In genomic region chr11:69293087-69293486, GRCh38 we compare ENCODE assay signal across 14 cellular contexts. TPM values are rescaled to one million over a fixed set of nuclear protein-coding genes. Genes with fewer than 3 reads are reported as not detected.
DNase-seq lines count a peak whose midpoint lies in the region; ATAC-seq and TF ChIP-seq lines count a peak whose summit lies in the region.
"Had no signal": no experiment of that assay in that cellular context is flagged by ENCODE, and none has a peak within 500 bp of the region (broad histone marks: within the 10 kb centered on the region; RNA-seq: fewer than 3 reads in every experiment).

No MANE protein-coding gene starts in this region.

- WGBS in testis, 2 donors: 70 to 86% methylated on average over 2 to 8 of the region's 8 CpGs

- TF ChIP-seq POLR2A in testis (IDR thresholded peaks at IDR 0.05): no peak

- no peak overlapping the region for H3K4me3 ChIP-seq in left ventricle myocardium inferior
- no peak overlapping the region for H3K4me3 ChIP-seq in upper lobe of right lung
- no peak overlapping the region for H3K4me3 ChIP-seq in testis
- H3K4me3 ChIP-seq: uterus had no signal

- H3K4me1 ChIP-seq in left ventricle myocardium inferior (peaks cover 54% of the 10 kb centered on the region), upper lobe of right lung (peaks cover 42% of the 10 kb centered on the region), testis (peaks cover 3% of the 10 kb centered on the region)
- H3K4me1 ChIP-seq: parathyroid adenoma had no signal

- intact Hi-C loops in left ventricle myocardium inferior (cut with micrococcal nuclease) (loop anchor here (5.0 to 10.0 kb wide), 2 partner anchors 152 to 349 kb away; partner anchors contain the start of gene CCND1), left ventricle myocardium superior (cut with micrococcal nuclease) (loop anchor here (5.0 kb wide), 1 partner anchor 344 kb away; no protein-coding TSS in a partner anchor), upper lobe of right lung (cut with DNase I) (loop anchor here (10.0 kb wide), 1 partner anchor 188 kb away; no protein-coding TSS in a partner anchor), testis (cut with DNase I; ENCODE audit: low total_unique reads) (loop anchor here (10.0 kb wide), 1 partner anchor 342 kb away; no protein-coding TSS in a partner anchor)

- DNase-seq in left ventricle myocardium inferior (no peak), left ventricle myocardium superior (no peak), RWPE1 (ENCODE audit: low spot score) (no peak), iPS-NIHi7 (ENCODE audit: extremely low spot score) (peak; percentile 65), upper lobe of right lung (peak; percentile 76), left lobe of liver (ENCODE audit: low spot score) (no peak), testis (no peak)
- DNase-seq: activated effector memory CD4-positive, alpha-beta T cell treated with Interleukin-2 at 50 U/mL for 16 hours; NCI-H1436; uterus had no signal

- no peak overlapping the region for H3K27ac ChIP-seq in left ventricle myocardium inferior (replicated peaks)
- peak overlapping the region; percentile 38 for H3K27ac ChIP-seq in RWPE1
- H3K27ac ChIP-seq in upper lobe of right lung: no peak overlapping the region
- no peak overlapping the region for H3K27ac ChIP-seq in testis
- H3K27ac ChIP-seq: KMS-11, parathyroid adenoma, uterus had no signal

- no peak for ATAC-seq in left ventricle myocardium superior
- peak; percentile 73 for ATAC-seq in upper lobe of right lung
- no peak for ATAC-seq in left lobe of liver
- no peak for ATAC-seq in GM19397 (IDR thresholded peaks at IDR 0.05; ENCODE audit: unreplicated experiment)

- POLR2A ChIA-PET in RWPE1 (lab: Yijun Ruan, JAX; ENCODE audit: low non-redundant PET): interaction anchor here (1.4 kb wide), 1 partner anchor 346 kb away, joined by 4 read pairs; no protein-coding TSS in a partner anchor

- H3K9me3 ChIP-seq in left ventricle myocardium inferior (replicated peaks) (no peaks in the 10 kb centered on the region), upper lobe of right lung (no peaks in the 10 kb centered on the region), testis (no peaks in the 10 kb centered on the region)
- H3K9me3 ChIP-seq: SK-N-SH, uterus had no signal

- H3K36me3 ChIP-seq in left ventricle myocardium inferior: no peaks in the 10 kb centered on the region
- no peaks in the 10 kb centered on the region for H3K36me3 ChIP-seq in upper lobe of right lung
- no peaks in the 10 kb centered on the region for H3K36me3 ChIP-seq in testis (ENCODE audit: low read depth, missing control alignments)
- H3K36me3 ChIP-seq: uterus had no signal

- H3K27me3 ChIP-seq in left ventricle myocardium inferior (ENCODE audit: low read depth) (no peaks in the 10 kb centered on the region), upper lobe of right lung (no peaks in the 10 kb centered on the region), testis (no peaks in the 10 kb centered on the region)
- H3K27me3 ChIP-seq: uterus had no signal

- peak; percentile 24 for TF ChIP-seq CTCF in left ventricle myocardium inferior (IDR thresholded peaks at IDR 0.05; ENCODE audit: borderline replicate concordance)
- no peak for TF ChIP-seq CTCF in RWPE1 (conservative IDR thresholded peaks at IDR 0.05; ENCODE audit: low read depth)
- TF ChIP-seq CTCF in upper lobe of right lung (IDR thresholded peaks at IDR 0.05): peak; percentile 33
- no peak for TF ChIP-seq CTCF in testis (IDR thresholded peaks at IDR 0.05)

- CTCF ChIA-PET in RWPE1 (lab: Yijun Ruan, JAX): interaction anchor here (0.5 to 0.8 kb wide), 4 partner anchors 11 to 635 kb away, joined by 3 to 4 read pairs (median 4); no protein-coding TSS in a partner anchor

RNA-seq across cellular contexts. Expression of gene MYEOV, which starts 0.9 kb away (rescaled TPM):
- total RNA-seq in left ventricle myocardium inferior (not detected), left ventricle myocardium superior (not detected), upper lobe of right lung (0.23 TPM), left lobe of liver (0.78 TPM), testis (1 to 10 TPM in 1 of 2 donors, under 1 TPM in 1; 0.43 to 1.1 TPM)
- 1.1 TPM for polyA plus RNA-seq in testis (ENCODE audit: insufficient read depth, low read depth, low replicate concordance)

Comparison
In these comparisons a context has a peak if more than half of its experiments do, and no peak if none do; other contexts are left out.
1. DNase-seq: peak in iPS-NIHi7 (single experiment) and upper lobe of right lung (single experiment); none in left ventricle myocardium inferior (single experiment), left ventricle myocardium superior (single experiment), RWPE1 (single experiment), left lobe of liver (single experiment) and testis (single experiment).
2. CTCF ChIP-seq: peak in left ventricle myocardium inferior (single experiment) and upper lobe of right lung (single experiment); none in RWPE1 (single experiment) and testis (0 of 3).